27 cellular contexts compared by ENCODE assay signal in genomic region chr5:3449481-3449880, GRCh38.
"Had no signal": no experiment of that assay in that cellular context is flagged by ENCODE, and none has a peak within 500 bp of the region (broad histone marks: within the 10 kb centered on the region; RNA-seq: fewer than 3 reads in every experiment).

No MANE protein-coding gene starts in this region.

- H3K27me3 Mint-ChIP-seq: stimulated activated memory B cell treated with anti-CD40 and anti-IgM and Interleukin-4, amounts not matched to agents 10 μg/mL and 1 μg/mL and 100 μg/mL, for 72 hours; stimulated activated naive B cell treated with anti-CD40 and anti-IgM and Interleukin-4, amounts not matched to agents 10 μg/mL and 1 μg/mL and 100 μg/mL, for 72 hours; stimulated activated naive CD8-positive, alpha-beta T cell treated with anti-CD3 and anti-CD28 coated beads, Interleukin-15, amount 100 ng/mL, for 72 hours; stimulated activated naive CD8-positive, alpha-beta T cell treated with anti-CD3 and anti-CD28 coated beads, Interleukin-15, Interleukin-2, amounts not matched to agents 100 ng/mL and 50 ng/mL, for 24 hours had no signal

- H3K4me1 ChIP-seq: stomach, suprapubic skin, testis, thyroid gland, tibial artery, tibial nerve, transverse colon, upper lobe of right lung, uterus, vagina had no signal

- H3K4me3 ChIP-seq: stomach, suprapubic skin, testis, thoracic aorta, thyroid gland, tibial artery, tibial nerve, transverse colon, upper lobe of right lung, uterus, vagina had no signal

- ATAC-seq: stimulated activated effector memory CD8-positive, alpha-beta T cell treated with anti-CD3 and anti-CD28 coated beads, Interleukin-12 subunit alpha, Interleukin-12 subunit beta, amount 100 ng/mL, for 72 hours; stimulated activated memory B cell treated with anti-CD40 and anti-IgM and Interleukin-4, amounts not matched to agents 10 μg/mL and 1 μg/mL and 100 μg/mL, for 72 hours; stimulated activated naive B cell treated with anti-CD40 and anti-IgM and Interleukin-4, amounts not matched to agents 10 μg/mL and 1 μg/mL and 100 μg/mL, for 72 hours; stimulated activated naive CD8-positive, alpha-beta T cell treated with anti-CD3 and anti-CD28 coated beads, Interleukin-15, amount 100 ng/mL, for 72 hours; stimulated activated naive CD8-positive, alpha-beta T cell treated with anti-CD3 and anti-CD28 coated beads, Interleukin-15, Interleukin-2, amounts not matched to agents 100 U/mL and 50 U/mL, for 24 hours; upper lobe of right lung had no signal

- H3K27ac Mint-ChIP-seq: stimulated activated effector memory CD8-positive, alpha-beta T cell treated with anti-CD3 and anti-CD28 coated beads, Interleukin-12 subunit alpha, Interleukin-12 subunit beta, amount 100 ng/mL, for 72 hours; stimulated activated memory B cell treated with anti-CD40 and anti-IgM and Interleukin-4, amounts not matched to agents 10 μg/mL and 1 μg/mL and 100 μg/mL, for 72 hours; stimulated activated naive B cell treated with anti-CD40 and anti-IgM and Interleukin-4, amounts not matched to agents 10 μg/mL and 1 μg/mL and 100 μg/mL, for 72 hours; stimulated activated naive CD8-positive, alpha-beta T cell treated with anti-CD3 and anti-CD28 coated beads, Interleukin-15, Interleukin-2, amounts not matched to agents 100 ng/mL and 50 ng/mL, for 24 hours; type B pancreatic cell had no signal

- H3K9me3 Mint-ChIP-seq: stimulated activated naive CD8-positive, alpha-beta T cell treated with anti-CD3 and anti-CD28 coated beads, Interleukin-15, amount 100 ng/mL, for 72 hours; type B pancreatic cell had no signal

- H3K27me3 ChIP-seq: stomach, suprapubic skin, testis, thyroid gland, tibial artery, tibial nerve, transverse colon, upper lobe of right lung, uterus, vagina had no signal

- H3K36me3 ChIP-seq: stomach, suprapubic skin, thoracic aorta, thyroid gland, tibial artery, tibial nerve, transverse colon, upper lobe of right lung, uterus, vagina had no signal

- H3K4me3 Mint-ChIP-seq: stimulated activated effector memory CD8-positive, alpha-beta T cell treated with anti-CD3 and anti-CD28 coated beads, Interleukin-12 subunit alpha, Interleukin-12 subunit beta, amount 100 ng/mL, for 72 hours; stimulated activated memory B cell treated with anti-CD40 and anti-IgM and Interleukin-4, amounts not matched to agents 10 μg/mL and 1 μg/mL and 100 μg/mL, for 72 hours; stimulated activated naive B cell treated with anti-CD40 and anti-IgM and Interleukin-4, amounts not matched to agents 10 μg/mL and 1 μg/mL and 100 μg/mL, for 72 hours; stimulated activated naive CD8-positive, alpha-beta T cell treated with anti-CD3 and anti-CD28 coated beads, Interleukin-15, amount 100 ng/mL, for 72 hours; stimulated activated naive CD8-positive, alpha-beta T cell treated with anti-CD3 and anti-CD28 coated beads, Interleukin-15, Interleukin-2, amounts not matched to agents 100 ng/mL and 50 ng/mL, for 24 hours; type B pancreatic cell had no signal

- H3K9me3 ChIP-seq: testis, thoracic aorta, thyroid gland, tibial artery, upper lobe of right lung, uterus, vagina had no signal

- H3K4me1 Mint-ChIP-seq: stimulated activated effector memory CD8-positive, alpha-beta T cell treated with anti-CD3 and anti-CD28 coated beads, Interleukin-12 subunit alpha, Interleukin-12 subunit beta, amount 100 ng/mL, for 72 hours; stimulated activated memory B cell treated with anti-CD40 and anti-IgM and Interleukin-4, amounts not matched to agents 10 μg/mL and 1 μg/mL and 100 μg/mL, for 72 hours; stimulated activated naive B cell treated with anti-CD40 and anti-IgM and Interleukin-4, amounts not matched to agents 10 μg/mL and 1 μg/mL and 100 μg/mL, for 72 hours; stimulated activated naive CD8-positive, alpha-beta T cell treated with anti-CD3 and anti-CD28 coated beads, Interleukin-15, amount 100 ng/mL, for 72 hours had no signal

- DNase-seq: stimulated activated CD4-positive, alpha-beta T cell treated with anti-CD3 and anti-CD28 coated beads, Interleukin-2, amount 100 ng/mL, for 24 hours; stimulated activated CD4-positive, alpha-beta T cell treated with anti-CD3 and anti-CD28 coated beads, Interleukin-2, amount 100 ng/mL, for 48 hours; stimulated activated CD4-positive, alpha-beta T cell treated with anti-CD3 and anti-CD28 coated beads, Interleukin-4, amount 100 ng/mL, for 1 hour; stimulated activated CD4-positive, alpha-beta T cell treated with anti-CD3 and anti-CD28 coated beads, Interleukin-4, amount 100 ng/mL, for 24 hours; stimulated activated CD4-positive, alpha-beta T cell treated with anti-CD3 and anti-CD28 coated beads, Interleukin-4, amount 100 ng/mL, for 4 hours; stimulated activated CD8-positive, alpha-beta memory T cell treated with anti-CD3 and anti-CD28 coated beads, Interleukin-4, amount 100 ng/mL, for 48 hours; stimulated activated naive B cell treated with anti-CD40 and anti-IgM and Interleukin-4, amounts not matched to agents 10 μg/mL and 1 μg/mL and 100 μg/mL, for 72 hours; stimulated activated naive CD4-positive, alpha-beta T cell; stimulated activated naive CD4-positive, alpha-beta T cell treated with Interleukin-2 at 50 U/mL for 16 hours; stimulated activated naive CD8-positive, alpha-beta T cell treated with anti-CD3 and anti-CD28 coated beads, Interleukin-15, amount 100 ng/mL, for 72 hours; stimulated activated naive CD8-positive, alpha-beta T cell treated with anti-CD3 and anti-CD28 coated beads, Interleukin-15, Interleukin-2, amounts not matched to agents 100 U/mL and 50 U/mL, for 24 hours; stomach; substantia nigra; testis; thyroid gland; tibial artery; transverse colon; upper lobe of right lung; uterus had no signal

- H3K27ac ChIP-seq: stomach, suprapubic skin, testis, thoracic aorta, thyroid gland, tibial artery, tibial nerve, transverse colon, upper lobe of right lung, uterus, vagina had no signal

- H3K36me3 Mint-ChIP-seq: stimulated activated effector memory CD8-positive, alpha-beta T cell treated with anti-CD3 and anti-CD28 coated beads, Interleukin-12 subunit alpha, Interleukin-12 subunit beta, amount 100 ng/mL, for 72 hours; stimulated activated memory B cell treated with anti-CD40 and anti-IgM and Interleukin-4, amounts not matched to agents 10 μg/mL and 1 μg/mL and 100 μg/mL, for 72 hours; stimulated activated naive B cell treated with anti-CD40 and anti-IgM and Interleukin-4, amounts not matched to agents 10 μg/mL and 1 μg/mL and 100 μg/mL, for 72 hours; type B pancreatic cell had no signal
